ENCODE assay signal across 29 cellular contexts in genomic region chr17:78595135-78595810, GRCh38. TPM values are rescaled to one million over a fixed set of nuclear protein-coding genes. Genes with fewer than 3 reads are reported as not detected.
"Had no signal": no experiment of that assay in that cellular context is flagged by ENCODE, and none has a peak within 500 bp of the region (broad histone marks: within the 10 kb centered on the region; RNA-seq: fewer than 3 reads in every experiment).

No MANE protein-coding gene starts in this region.

- ATAC-seq: activated CD4-positive, CD25-positive, alpha-beta regulatory T cell treated with anti-CD3 and anti-CD28 coated beads, Interleukin-2, amount 50 U/mL, for 24 hours; activated CD8-positive, alpha-beta T cell treated with anti-CD3 and anti-CD28 coated beads, Interleukin-2, amount 10 ng/mL, durations not matched to agents 7 days and 5 days; activated naive CD4-positive, alpha-beta T cell treated with anti-CD3 and anti-CD28 coated beads, Interleukin-2, amount 50 U/mL, for 72 hours; activated naive CD8-positive, alpha-beta T cell treated with anti-CD3 and anti-CD28 coated beads, Interleukin-2, amount 50 U/mL, for 24 hours; SK-N-SH treated with all-trans-retinoic acid at 6 μM for 48 hours had no signal

- H3K27ac ChIP-seq: ascending aorta, RWPE1 had no signal

- H3K4me3 Mint-ChIP-seq: activated CD8-positive, alpha-beta T cell treated with anti-CD3 and anti-CD28 coated beads, Interleukin-2, amount 10 ng/mL, durations not matched to agents 7 days and 5 days; activated naive CD8-positive, alpha-beta T cell treated with anti-CD3 and anti-CD28 coated beads, Interleukin-2, amount 50 U/mL, for 24 hours; brain; T-helper 1 cell treated with Interleukin-12 subunit alpha and Interleukin-12 subunit beta and Interleukin-4 antibody, amounts not matched to agents 30 μg/mL and 1 μg/mL, for 36 hours had no signal

- H3K27ac Mint-ChIP-seq: activated CD8-positive, alpha-beta T cell treated with anti-CD3 and anti-CD28 coated beads, Interleukin-2, amount 10 ng/mL, durations not matched to agents 7 days and 5 days; activated naive CD4-positive, alpha-beta T cell treated with anti-CD3 and anti-CD28 coated beads, Interleukin-2, amount 50 U/mL, for 72 hours; activated naive CD8-positive, alpha-beta T cell treated with anti-CD3 and anti-CD28 coated beads, Interleukin-2, amount 50 U/mL, for 24 hours; brain; T-helper 1 cell treated with Interleukin-12 subunit alpha and Interleukin-12 subunit beta and Interleukin-4 antibody, amounts not matched to agents 30 μg/mL and 1 μg/mL, for 36 hours had no signal

- H3K36me3 ChIP-seq: ascending aorta, SJCRH30 had no signal

- H3K36me3 Mint-ChIP-seq: activated naive CD4-positive, alpha-beta T cell treated with anti-CD3 and anti-CD28 coated beads, Interleukin-2, amount 50 U/mL, for 72 hours; brain had no signal

- H3K4me3 ChIP-seq: ascending aorta, SJCRH30 had no signal

- H3K9me3 Mint-ChIP-seq: activated naive CD4-positive, alpha-beta T cell treated with anti-CD3 and anti-CD28 coated beads, Interleukin-2, amount 50 U/mL, for 72 hours; activated naive CD8-positive, alpha-beta T cell treated with anti-CD3 and anti-CD28 coated beads, Interleukin-2, amount 50 U/mL, for 24 hours; T-helper 1 cell treated with Interleukin-12 subunit alpha and Interleukin-12 subunit beta and Interleukin-4 antibody, amounts not matched to agents 30 μg/mL and 1 μg/mL, for 36 hours had no signal

- DNase-seq: activated CD4-positive, alpha-beta T cell treated with anti-CD3 and anti-CD28 coated beads for 4 hours; activated CD4-positive, alpha-beta T cell treated with anti-CD3 and anti-CD28 coated beads, Interleukin-2, amount 50 U/mL, for 4 hours; activated CD8-positive, alpha-beta memory T cell treated with anti-CD3 and anti-CD28 coated beads, Interleukin-2, amount 50 U/mL, for 48 hours; activated CD8-positive, alpha-beta T cell treated with anti-CD3 and anti-CD28 coated beads, Interleukin-2, amount 10 ng/mL, durations not matched to agents 7 days and 5 days; activated effector memory CD4-positive, alpha-beta T cell treated with Interleukin-2 at 50 U/mL for 16 hours; activated naive CD4-positive, alpha-beta T cell treated with Interleukin-2 at 50 U/mL for 16 hours; activated naive CD8-positive, alpha-beta T cell treated with anti-CD3 and anti-CD28 coated beads, Interleukin-2, amount 50 U/mL, for 24 hours; activated T-cell treated with anti-CD3 and anti-CD28 coated beads, Interleukin-2, amount 50 U/mL, for 1 hour; amniotic stem cell; Kasumi-1; NCI-H1092; NCI-H1417 treated with DMSO at 0.1 percent for 48 hours; NCI-H1694; NCI-H2029; NCI-H2107; NCI-H2171 treated with DMSO at 0.1 percent for 48 hours; NCI-H226; NCI-H526; NCI-H774; Right ventricle myocardium superior; SJCRH30; SW 1271 had no signal

- H3K9me3 ChIP-seq: ascending aorta, SJCRH30 had no signal

- H3K27me3 ChIP-seq: ascending aorta, SJCRH30 had no signal

RNA-seq across cellular contexts. Expression of gene DNAH17, which starts 18.1 kb away (rescaled TPM):
- total RNA-seq: ascending aorta, Right ventricle myocardium superior had no signal
